1 cellular context compared by ENCODE assay signal in the genomic region with DNA sequence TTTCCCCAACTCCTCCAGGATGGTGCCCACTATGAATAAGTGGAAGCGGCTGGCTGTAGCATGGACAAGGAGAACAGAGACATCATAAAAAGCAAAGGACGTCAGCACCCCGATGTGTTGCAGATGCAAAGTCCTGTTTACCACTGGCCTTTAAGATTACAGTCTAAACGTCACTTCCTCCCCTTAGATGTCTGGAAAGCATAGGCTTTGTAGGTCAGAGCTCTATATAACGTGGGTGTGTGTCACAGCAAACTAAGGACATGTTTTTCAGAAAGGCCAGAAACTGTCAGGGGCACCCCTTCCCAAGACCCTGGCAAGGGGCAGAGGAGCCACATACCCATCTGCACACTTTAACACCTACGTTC.
TF ChIP-seq lines count a peak whose summit lies in the region.

No MANE protein-coding gene starts in this region.

TF ChIP-seq in SK-N-SH treated with all-trans-retinoic acid at 6 μM for 48 hours, 23 proteins besides CTCF, POLR2A, EP300 and RAD21 (continued from another document):
- no peak for TF ChIP-seq PATZ1 (CRISPR knock-in tag; IDR thresholded peaks at IDR 0.05; ENCODE audit: borderline replicate concordance)
- TF ChIP-seq, protein P1, sequence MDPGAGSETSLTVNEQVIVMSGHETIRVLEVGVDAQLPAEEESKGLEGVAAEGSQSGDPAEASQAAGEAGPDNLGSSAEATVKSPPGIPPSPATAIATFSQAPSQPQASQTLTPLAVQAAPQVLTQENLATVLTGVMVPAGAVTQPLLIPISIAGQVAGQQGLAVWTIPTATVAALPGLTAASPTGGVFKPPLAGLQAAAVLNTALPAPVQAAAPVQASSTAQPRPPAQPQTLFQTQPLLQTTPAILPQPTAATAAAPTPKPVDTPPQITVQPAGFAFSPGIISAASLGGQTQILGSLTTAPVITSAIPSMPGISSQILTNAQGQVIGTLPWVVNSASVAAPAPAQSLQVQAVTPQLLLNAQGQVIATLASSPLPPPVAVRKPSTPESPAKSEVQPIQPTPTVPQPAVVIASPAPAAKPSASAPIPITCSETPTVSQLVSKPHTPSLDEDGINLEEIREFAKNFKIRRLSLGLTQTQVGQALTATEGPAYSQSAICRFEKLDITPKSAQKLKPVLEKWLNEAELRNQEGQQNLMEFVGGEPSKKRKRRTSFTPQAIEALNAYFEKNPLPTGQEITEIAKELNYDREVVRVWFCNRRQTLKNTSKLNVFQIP (CRISPR knock-in tag; IDR thresholded peaks at IDR 0.05; ENCODE audit: borderline replicate concordance, low read depth), result no peak
- no peak for TF ChIP-seq ESRRG (CRISPR knock-in tag; IDR thresholded peaks at IDR 0.05)
- no peak for TF ChIP-seq ZNF565 (CRISPR knock-in tag; conservative IDR thresholded peaks at IDR 0.05; ENCODE audit: low read depth)
- no peak for TF ChIP-seq ISL1 (CRISPR knock-in tag; IDR thresholded peaks at IDR 0.05)
- TF ChIP-seq, protein P2, sequence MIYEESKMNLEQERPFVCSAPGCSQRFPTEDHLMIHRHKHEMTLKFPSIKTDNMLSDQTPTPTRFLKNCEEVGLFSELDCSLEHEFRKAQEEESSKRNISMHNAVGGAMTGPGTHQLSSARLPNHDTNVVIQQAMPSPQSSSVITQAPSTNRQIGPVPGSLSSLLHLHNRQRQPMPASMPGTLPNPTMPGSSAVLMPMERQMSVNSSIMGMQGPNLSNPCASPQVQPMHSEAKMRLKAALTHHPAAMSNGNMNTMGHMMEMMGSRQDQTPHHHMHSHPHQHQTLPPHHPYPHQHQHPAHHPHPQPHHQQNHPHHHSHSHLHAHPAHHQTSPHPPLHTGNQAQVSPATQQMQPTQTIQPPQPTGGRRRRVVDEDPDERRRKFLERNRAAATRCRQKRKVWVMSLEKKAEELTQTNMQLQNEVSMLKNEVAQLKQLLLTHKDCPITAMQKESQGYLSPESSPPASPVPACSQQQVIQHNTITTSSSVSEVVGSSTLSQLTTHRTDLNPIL (CRISPR knock-in tag; IDR thresholded peaks at IDR 0.05; ENCODE audit: low read depth), result no peak
- no peak for TF ChIP-seq ZNF70 (CRISPR knock-in tag; IDR thresholded peaks at IDR 0.05)
- no peak for TF ChIP-seq BACH2 (CRISPR knock-in tag; IDR thresholded peaks at IDR 0.05; ENCODE audit: borderline replicate concordance)
- TF ChIP-seq PPARA (CRISPR knock-in tag; IDR thresholded peaks at IDR 0.05; ENCODE audit: borderline replicate concordance), result no peak
- no peak for TF ChIP-seq RARB (CRISPR knock-in tag; IDR thresholded peaks at IDR 0.05)
- no peak for TF ChIP-seq CSDC2 (CRISPR knock-in tag; IDR thresholded peaks at IDR 0.05)
- no peak for TF ChIP-seq TOX (CRISPR knock-in tag; IDR thresholded peaks at IDR 0.05; ENCODE audit: borderline replicate concordance)
- no peak for TF ChIP-seq ZFP3 (CRISPR knock-in tag; IDR thresholded peaks at IDR 0.05)
- no peak for TF ChIP-seq ZC3H10 (CRISPR knock-in tag; IDR thresholded peaks at IDR 0.05)
